In the genomic region with DNA sequence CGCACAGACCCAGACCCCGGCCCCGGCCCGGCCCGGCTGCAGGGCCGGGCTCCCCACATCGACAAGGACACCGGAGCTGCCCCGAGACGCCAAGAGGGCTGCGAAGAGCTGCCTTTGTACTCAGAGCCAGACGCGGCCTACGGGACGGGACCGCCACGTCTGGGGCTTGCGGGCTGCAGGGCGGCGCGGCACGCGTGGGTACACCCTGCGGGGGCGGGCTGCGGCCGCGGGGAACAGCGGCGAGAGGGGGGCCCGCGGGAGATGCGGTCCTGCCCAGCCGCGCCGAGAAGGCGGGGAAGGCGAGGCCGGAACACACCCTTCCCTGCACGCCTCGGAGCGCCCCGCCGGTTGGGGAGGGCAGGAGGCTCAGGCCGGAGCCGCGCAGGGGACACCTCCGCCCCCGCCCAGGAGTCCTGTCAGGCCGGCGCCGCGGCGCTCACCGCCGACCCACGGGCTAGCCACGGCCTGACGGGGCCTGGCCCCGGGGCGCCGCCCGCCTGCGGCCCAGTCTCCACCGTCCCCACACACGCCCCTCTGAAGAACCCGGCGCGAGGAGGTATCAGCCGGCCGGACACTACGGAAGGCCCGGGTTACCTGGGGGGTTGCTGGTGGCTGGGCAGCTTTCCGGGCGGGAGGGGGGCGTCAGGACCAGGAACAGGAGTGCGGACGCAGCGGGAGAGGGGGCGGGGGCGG, we compare ENCODE assay signal across 8 cellular contexts. TPM values are rescaled to one million over a fixed set of nuclear protein-coding genes. Genes with fewer than 3 reads are reported as not detected.
A peak's percentile ranks its signal among the peaks of the same experiment; 100 is the strongest.
DNase-seq lines count a peak whose midpoint lies in the region; ATAC-seq, FAIRE-seq and TF ChIP-seq lines count a peak whose summit lies in the region.

No MANE protein-coding gene starts in this region.

- H3K23me2 ChIP-seq in H9 (ENCODE audit: insufficient read length, low read depth, low read length, poor library complexity, severe bottlenecking), result peaks cover 9% of the 10 kb centered on the region

- H3K4me1 Mint-ChIP-seq in H9, result peaks cover 25 to 37% of the 10 kb centered on the region in 2 experiments
- peaks cover 46% of the 10 kb centered on the region for H3K4me1 Mint-ChIP-seq in activated T-helper 2 cell treated with anti-CD3 and anti-CD28 coated beads, Interferon-gamma antibody, Interleukin-2, Interleukin-4, amounts not matched to agents 10 μg/mL and 5 μg/mL and 100 μg/mL, durations not matched to agents 14 hours and 24 hours and 36 hours (ENCODE audit: low read depth)

- no peak overlapping the region for H3K4ac ChIP-seq in H9 (ENCODE audit: low read depth, low read length)

- no peak overlapping the region for H3K23ac ChIP-seq in H9 (ENCODE audit: insufficient read length, low read depth, low read length)

- H3K4me1 ChIP-seq in H9 (ENCODE audit: insufficient read depth, low read length) (no peaks in the 10 kb centered on the region), pancreas (peaks cover 29 to 39% (median 36%) of the 10 kb centered on the region in 3 donors), urinary bladder (ENCODE audit: insufficient read depth) (no peaks in the 10 kb centered on the region)

- H4K91ac ChIP-seq in H9 (ENCODE audit: insufficient read length, low read depth, low read length), result no peak overlapping the region

- TF ChIP-seq CTCF in H9 (conservative IDR thresholded peaks at IDR 0.05), result no peak
- no peak for TF ChIP-seq CTCF in pancreas (IDR thresholded peaks at IDR 0.05)

- peak overlapping the region; percentile 51 for H3K14ac ChIP-seq in H9 (ENCODE audit: insufficient read depth, low read length)

- no peak overlapping the region for H2BK12ac ChIP-seq in H9 (ENCODE audit: insufficient read length, low read depth, low read length)

- no peaks in the 10 kb centered on the region; a peak in 1 of 7 replicates for H3K36me3 Mint-ChIP-seq in H9 (ENCODE audit: insufficient read depth in 1 of 3, low read depth in 3 of 3)
- peaks cover 36% of the 10 kb centered on the region for H3K36me3 Mint-ChIP-seq in activated T-helper 2 cell treated with anti-CD3 and anti-CD28 coated beads, Interferon-gamma antibody, Interleukin-2, Interleukin-4, amounts not matched to agents 10 μg/mL and 5 μg/mL and 100 μg/mL, durations not matched to agents 14 hours and 24 hours and 36 hours (ENCODE audit: low read depth)

- H3K4me3 ChIP-seq in pancreas (peak overlapping the region; percentile 83 to 91 (median 90)), urinary bladder (ENCODE audit: low read depth, low read length) (peak overlapping the region; percentile 92)

- H3K18ac ChIP-seq in H9 (ENCODE audit: insufficient read length, low read depth, low read length), result peak overlapping the region; percentile 65

- WGBS in H9 (ENCODE audit: extremely low coverage, insufficient read length, low lambda C conversion rate), result no CpG with 5 or more reads among the region's 81 CpGs
- 0% methylated on average over 58 to 81 of the region's 81 CpGs for WGBS in pancreas, 2 donors
- WGBS in urinary bladder, result under 1% methylated on average over 81 of the region's 81 CpGs

- H3K9ac ChIP-seq in H9 (ENCODE audit: extremely low read depth, insufficient read length, low read length), result peak overlapping the region; percentile 42

- H2BK120ac ChIP-seq in H9 (ENCODE audit: low read depth, low read length, poor library complexity, severe bottlenecking), result no peak overlapping the region

- H2BK20ac ChIP-seq in H9 (ENCODE audit: low read depth, low read length, poor library complexity, severe bottlenecking), result no peak overlapping the region

- H3K36me3 ChIP-seq in pancreas (no peaks in the 10 kb centered on the region), urinary bladder (ENCODE audit: insufficient read depth) (no peaks in the 10 kb centered on the region)

- H4K8ac ChIP-seq in H9 (replicated peaks; ENCODE audit: insufficient read length, low read depth, low read length), result no peak overlapping the region

- H3K9me3 Mint-ChIP-seq in H9, result no peaks in the 10 kb centered on the region; a peak in 1 of 5 replicates
- no peaks in the 10 kb centered on the region for H3K9me3 Mint-ChIP-seq in activated T-helper 2 cell treated with anti-CD3 and anti-CD28 coated beads, Interferon-gamma antibody, Interleukin-2, Interleukin-4, amounts not matched to agents 10 μg/mL and 5 μg/mL and 100 μg/mL, durations not matched to agents 14 hours and 24 hours and 36 hours

- H3K27ac ChIP-seq in H9 (ENCODE audit: insufficient read length, low read depth, low read length), result no peak overlapping the region
- peak overlapping the region; percentile 74 to 94 (median 88) for H3K27ac ChIP-seq in pancreas
- H3K27ac ChIP-seq in urinary bladder (ENCODE audit: low read depth), result peak overlapping the region; percentile 89

- H3K56ac ChIP-seq in H9 (ENCODE audit: insufficient read length, low read depth, low read length), result no peak overlapping the region

- ATAC-seq in pancreas, result peak; percentile 56 to 68 (median 60)

- peaks cover 15% of the 10 kb centered on the region; the same call in 1 of the 2 replicates for H3K79me2 ChIP-seq in H9 (ENCODE audit: insufficient read depth, low read length)

- H3K79me1 ChIP-seq in H9 (ENCODE audit: insufficient read depth, low read depth, low read length, poor library complexity, severe bottlenecking), result no peaks in the 10 kb centered on the region

- no peak overlapping the region for H3T11ph ChIP-seq in H9 (ENCODE audit: low read length)

- no peak for FAIRE-seq in pancreas (lab: Jason Lieb, UNC)

- peak; percentile 53 for DNase-seq in GM03348 (ENCODE audit: low spot score)
- no peak for DNase-seq in H9
- peak; percentile 75 for DNase-seq in NCI-H69 (lab: John Stamatoyannopoulos, UW)
- peak; percentile 52 for DNase-seq in activated T-helper 2 cell treated with anti-CD3 and anti-CD28 coated beads, Interferon-gamma antibody, Interleukin-2, Interleukin-4, amounts not matched to agents 10 μg/mL and 5 μg/mL and 100 μg/mL, durations not matched to agents 14 hours and 24 hours and 36 hours (ENCODE audit: low spot score)
- DNase-seq in germinal center (ENCODE audit: low spot score), result peak; percentile 50
- DNase-seq in pancreas, result peak in 4 of 6 donors; percentile 40 to 88 (median 64)
- DNase-seq in NCI-H524 (lab: John Stamatoyannopoulos, UW), result no peak

- H3K4me2 ChIP-seq in H9 (ENCODE audit: insufficient read depth, insufficient read length, low read length), result peak overlapping the region; percentile 98

- H3K27me3 ChIP-seq in H9 (ENCODE audit: insufficient read depth, low read length) (no peaks in the 10 kb centered on the region), pancreas (no peaks in the 10 kb centered on the region)

- peak overlapping the region in 2 of 3 experiments; percentile 55 to 93; a peak in 4 of 7 replicates for H3K27ac Mint-ChIP-seq in H9
- H3K27ac Mint-ChIP-seq in activated T-helper 2 cell treated with anti-CD3 and anti-CD28 coated beads, Interferon-gamma antibody, Interleukin-2, Interleukin-4, amounts not matched to agents 10 μg/mL and 5 μg/mL and 100 μg/mL, durations not matched to agents 14 hours and 24 hours and 36 hours, result peak overlapping the region; percentile 87

- H4K20me1 ChIP-seq in H9 (ENCODE audit: control insufficient read depth, insufficient read depth, insufficient read length), result no peaks in the 10 kb centered on the region

- no peaks in the 10 kb centered on the region for H3K9me3 ChIP-seq in H9 (ENCODE audit: control insufficient read depth, low read depth, low read length)
- H3K9me3 ChIP-seq in pancreas, result no peaks in the 10 kb centered on the region

- intact Hi-C loops in activated T-helper 2 cell treated with anti-CD3 and anti-CD28 coated beads, Interferon-gamma antibody, Interleukin-2, Interleukin-4, amounts not matched to agents 10 μg/mL and 5 μg/mL and 100 μg/mL, durations not matched to agents 14 hours and 24 hours and 36 hours (cut with micrococcal nuclease), result loop anchor here (1.0 to 10.0 kb wide), 5 partner anchors 14 to 356 kb away; partner anchors contain the start of gene PSMD5
- intact Hi-C loops in pancreas (cut with DNase I), result no loop called here

- H2AFZ ChIP-seq in H9 (ENCODE audit: low read length), result no peak overlapping the region

- peaks cover 38% of the 10 kb centered on the region for H3K27me3 Mint-ChIP-seq in H9 (ENCODE audit: low read depth)
- H3K27me3 Mint-ChIP-seq in activated T-helper 2 cell treated with anti-CD3 and anti-CD28 coated beads, Interferon-gamma antibody, Interleukin-2, Interleukin-4, amounts not matched to agents 10 μg/mL and 5 μg/mL and 100 μg/mL, durations not matched to agents 14 hours and 24 hours and 36 hours (ENCODE audit: low read depth), result no peaks in the 10 kb centered on the region

- no peak overlapping the region for H2AK5ac ChIP-seq in H9 (ENCODE audit: insufficient read length, low read length)

- H4K5ac ChIP-seq in H9 (ENCODE audit: insufficient read length, low read depth, low read length), result no peak overlapping the region

- H2BK15ac ChIP-seq in H9 (ENCODE audit: low read depth, low read length), result no peak overlapping the region

- H3K4me3 Mint-ChIP-seq in H9, result peak overlapping the region; percentile 91 to 94
- H3K4me3 Mint-ChIP-seq in activated T-helper 2 cell treated with anti-CD3 and anti-CD28 coated beads, Interferon-gamma antibody, Interleukin-2, Interleukin-4, amounts not matched to agents 10 μg/mL and 5 μg/mL and 100 μg/mL, durations not matched to agents 14 hours and 24 hours and 36 hours (ENCODE audit: low read depth), result peak overlapping the region; percentile 96

- H2BK5ac ChIP-seq in H9 (ENCODE audit: insufficient read length, low read length), result no peak overlapping the region

RNA-seq across cellular contexts. Expression of gene RAB14, which starts 0.5 kb away (rescaled TPM):
- total RNA-seq in H9 (2021), result 33.6 and 35.7 TPM in 2 replicates
- total RNA-seq in activated T-helper 2 cell treated with anti-CD3 and anti-CD28 coated beads, Interferon-gamma antibody, Interleukin-2, Interleukin-4, amounts not matched to agents 10 μg/mL and 5 μg/mL and 100 μg/mL, durations not matched to agents 14 hours and 24 hours and 36 hours, result 62.0 and 63.2 TPM in 2 replicates
- total RNA-seq in pancreas, result 10 to 100 TPM; 13.3 to 37.0 (median 25.2) TPM
- polyA plus RNA-seq in pancreas, result 10 to 100 TPM in 1 of 2 donors, 1 to 10 TPM in 1; 9.2 to 21.3 TPM
- total RNA-seq in urinary bladder, result 57.4 TPM
- 37.0 TPM for polyA plus RNA-seq in urinary bladder

Comparison
In these comparisons a context has a peak if more than half of its experiments do, and no peak if none do; other contexts are left out.
1. DNase-seq: peak in GM03348 (single experiment), NCI-H69 (single experiment), activated T-helper 2 cell treated with anti-CD3 and anti-CD28 coated beads, Interferon-gamma antibody, Interleukin-2, Interleukin-4, amounts not matched to agents 10 μg/mL and 5 μg/mL and 100 μg/mL, durations not matched to agents 14 hours and 24 hours and 36 hours (single experiment), germinal center (single experiment) and pancreas (4 of 6); none in H9 (single experiment) and NCI-H524 (0 of 2).